22 cellular contexts compared by ENCODE assay signal in the genomic region with DNA sequence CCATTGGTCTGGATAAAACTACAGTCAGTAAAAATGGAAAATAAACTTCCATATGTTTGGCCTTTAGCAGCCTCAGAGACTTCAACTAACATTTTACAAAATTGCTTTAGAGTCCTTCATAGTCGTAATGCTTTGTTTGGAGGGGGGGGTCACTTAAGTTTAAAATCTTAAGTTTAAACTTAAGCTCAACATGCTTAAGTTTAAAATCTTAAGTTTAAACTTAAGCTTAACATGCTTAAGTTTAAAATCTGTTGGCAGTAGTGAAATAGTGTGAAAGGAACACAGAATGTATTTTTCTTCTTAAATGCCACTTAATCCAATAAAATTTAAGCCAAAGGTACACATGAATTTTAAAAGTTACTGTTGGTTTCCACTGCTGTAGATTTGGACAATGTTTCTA. TPM values are rescaled to one million over a fixed set of nuclear protein-coding genes. Genes with fewer than 3 reads are reported as not detected.
A peak's percentile ranks its signal among the peaks of the same experiment; 100 is the strongest.
DNase-seq lines count a peak whose midpoint lies in the region; ATAC-seq and TF ChIP-seq lines count a peak whose summit lies in the region.
"Had no signal": no experiment of that assay in that cellular context is flagged by ENCODE, and none has a peak within 500 bp of the region (broad histone marks: within the 10 kb centered on the region; RNA-seq: fewer than 3 reads in every experiment).

No MANE protein-coding gene starts in this region.

- no peaks in the 10 kb centered on the region for H3K27me3 ChIP-seq in DND-41 (ENCODE audit: insufficient read depth, low read length, poor library complexity)
- H3K27me3 ChIP-seq in HL-60 (ENCODE audit: insufficient read depth, poor library complexity, severe bottlenecking), result no peaks in the 10 kb centered on the region
- H3K27me3 ChIP-seq: BLaER1 treated with 17β-estradiol and CSF1 and Interleukin-3, amounts not matched to agents 10 nM and 100 nM had no signal

- no peaks in the 10 kb centered on the region for H3K4me1 Mint-ChIP-seq in activated CD4-positive, alpha-beta T cell treated with anti-CD3 and anti-CD28 coated beads, Interleukin-2, amount 10 ng/mL, durations not matched to agents 24 days and 14 days
- H3K4me1 Mint-ChIP-seq: B cell had no signal

- no peaks in the 10 kb centered on the region for H4K20me1 ChIP-seq in DND-41 (ENCODE audit: insufficient read depth, low read length)
- H4K20me1 ChIP-seq: BLaER1 treated with 17β-estradiol and CSF1 and Interleukin-3, amounts not matched to agents 10 nM and 100 nM had no signal

- H3K27ac ChIP-seq in DND-41 (ENCODE audit: low read length), result no peak overlapping the region
- H3K27ac ChIP-seq in HL-60 (replicated peaks), result peak overlapping the region; percentile 78; the same call in 1 of the 2 replicates
- H3K27ac ChIP-seq: 22Rv1; A549; BLaER1 treated with 17β-estradiol and CSF1 and Interleukin-3, amounts not matched to agents 10 nM and 100 nM; C4-2B had no signal

- TF ChIP-seq CTCF in DND-41 (IDR thresholded peaks at IDR 0.05; ENCODE audit: borderline replicate concordance, extremely low read depth, low read length, poor library complexity, severe bottlenecking), result no peak
- TF ChIP-seq CTCF in HL-60 (IDR thresholded peaks at IDR 0.05; ENCODE audit: insufficient read depth, low read length), result no peak

- H3K36me3 ChIP-seq in DND-41 (ENCODE audit: insufficient read depth, low read length), result no peaks in the 10 kb centered on the region
- H3K36me3 ChIP-seq: BLaER1 treated with 17β-estradiol and CSF1 and Interleukin-3, amounts not matched to agents 10 nM and 100 nM had no signal

- no peaks in the 10 kb centered on the region for H3K9me3 Mint-ChIP-seq in activated CD4-positive, alpha-beta T cell treated with anti-CD3 and anti-CD28 coated beads, Interleukin-2, amount 10 ng/mL, durations not matched to agents 24 days and 14 days
- H3K9me3 Mint-ChIP-seq: CD4-positive, alpha-beta T cell; CD8-positive, alpha-beta T cell had no signal

- no peaks in the 10 kb centered on the region for H3K4me1 ChIP-seq in DND-41 (ENCODE audit: insufficient read depth, low read length)
- H3K4me1 ChIP-seq: A549, Caco-2 had no signal

- H2AFZ ChIP-seq in DND-41 (ENCODE audit: low read depth, low read length), result 0 out of 2 replicates have a peak overlapping the region, but pooled peaks have one; percentile 25

- H3K27ac Mint-ChIP-seq in activated CD4-positive, alpha-beta T cell treated with anti-CD3 and anti-CD28 coated beads, Interleukin-2, amount 10 ng/mL, durations not matched to agents 24 days and 14 days, result no peak overlapping the region
- H3K27ac Mint-ChIP-seq: B cell; CD4-positive, alpha-beta T cell; CD8-positive, alpha-beta T cell had no signal

- H3K4me3 ChIP-seq in DND-41 (ENCODE audit: low read depth in 1 of 2, low read length in 2 of 2) (no peak overlapping the region), HL-60 (replicated peaks; ENCODE audit: insufficient read depth, low read length) (no peak overlapping the region)
- H3K4me3 ChIP-seq: A549; BLaER1 treated with 17β-estradiol and CSF1 and Interleukin-3, amounts not matched to agents 10 nM and 100 nM; GM12878 had no signal

- peaks cover 2% of the 10 kb centered on the region for H3K27me3 Mint-ChIP-seq in activated CD4-positive, alpha-beta T cell treated with anti-CD3 and anti-CD28 coated beads, Interleukin-2, amount 10 ng/mL, durations not matched to agents 24 days and 14 days
- H3K27me3 Mint-ChIP-seq: B cell; CD4-positive, alpha-beta T cell had no signal

- H3K79me2 ChIP-seq in DND-41 (ENCODE audit: insufficient read depth, low read length), result no peaks in the 10 kb centered on the region

- H3K9ac ChIP-seq in DND-41 (ENCODE audit: low read depth, low read length), result no peak overlapping the region
- H3K9ac ChIP-seq: BLaER1 treated with 17β-estradiol and CSF1 and Interleukin-3, amounts not matched to agents 10 nM and 100 nM had no signal

- ATAC-seq in DND-41 (ENCODE audit: insufficient read depth, low read depth), result no peak
- ATAC-seq in GM19328 (IDR thresholded peaks at IDR 0.05; ENCODE audit: unreplicated experiment), result no peak
- ATAC-seq: A549; CD8-positive, alpha-beta T cell; GM12878 had no signal

- H3K4me3 Mint-ChIP-seq in activated CD4-positive, alpha-beta T cell treated with anti-CD3 and anti-CD28 coated beads, Interleukin-2, amount 10 ng/mL, durations not matched to agents 24 days and 14 days, result no peak overlapping the region
- H3K4me3 Mint-ChIP-seq: B cell; CD4-positive, alpha-beta T cell; CD8-positive, alpha-beta T cell had no signal

- no peak overlapping the region for H3K4me2 ChIP-seq in DND-41 (ENCODE audit: insufficient read depth, low read length)
- H3K4me2 ChIP-seq: A549; BLaER1 treated with 17β-estradiol and CSF1 and Interleukin-3, amounts not matched to agents 10 nM and 100 nM had no signal

- intact Hi-C loops in activated CD4-positive, alpha-beta T cell treated with anti-CD3 and anti-CD28 coated beads, Interleukin-2, amount 10 ng/mL, durations not matched to agents 24 days and 14 days (cut with micrococcal nuclease), result no loop called here

- peak; percentile 5 for DNase-seq in activated CD4-positive, alpha-beta T cell treated with anti-CD3 and anti-CD28 coated beads, Interleukin-2, amount 10 ng/mL, durations not matched to agents 24 days and 14 days
- no peak for DNase-seq in activated CD4-positive, alpha-beta T cell treated with anti-CD3 and anti-CD28 coated beads, Interleukin-2, amount 50 U/mL, for 1 hour
- no peak for DNase-seq in DND-41
- no peak for DNase-seq in HL-60 (ENCODE audit: low read depth in 1 of 2, low spot score in 1 of 2)
- DNase-seq in T-helper 2 cell, result no peak
- DNase-seq: AML-193; Caco-2; Calu3; CD4-positive, alpha-beta T cell; CD8-positive, alpha-beta T cell; DMS79 treated with DMSO at 0.1 percent for 48 hours; EL; GDM1 had no signal

- no peaks in the 10 kb centered on the region for H3K36me3 Mint-ChIP-seq in activated CD4-positive, alpha-beta T cell treated with anti-CD3 and anti-CD28 coated beads, Interleukin-2, amount 10 ng/mL, durations not matched to agents 24 days and 14 days (ENCODE audit: low read depth)
- H3K36me3 Mint-ChIP-seq: CD8-positive, alpha-beta T cell had no signal

- H3K9me3 ChIP-seq in DND-41 (ENCODE audit: insufficient read depth, low read length, severe bottlenecking), result no peaks in the 10 kb centered on the region
- H3K9me3 ChIP-seq: A549; BLaER1 treated with 17β-estradiol and CSF1 and Interleukin-3, amounts not matched to agents 10 nM and 100 nM; Caco-2 had no signal

RNA-seq across cellular contexts. Expression of gene UNC5C, which starts 45.9 kb away (rescaled TPM):
- not detected in 2 replicates for total RNA-seq in activated CD4-positive, alpha-beta T cell treated with anti-CD3 and anti-CD28 coated beads, Interleukin-2, amount 10 ng/mL, durations not matched to agents 24 days and 14 days
- total RNA-seq: B cell; Caco-2; Calu3; CD4-positive, alpha-beta T cell; CD8-positive, alpha-beta T cell; Daoy; G401 had no signal
